10 cellular contexts compared by ENCODE assay signal in the genomic region with DNA sequence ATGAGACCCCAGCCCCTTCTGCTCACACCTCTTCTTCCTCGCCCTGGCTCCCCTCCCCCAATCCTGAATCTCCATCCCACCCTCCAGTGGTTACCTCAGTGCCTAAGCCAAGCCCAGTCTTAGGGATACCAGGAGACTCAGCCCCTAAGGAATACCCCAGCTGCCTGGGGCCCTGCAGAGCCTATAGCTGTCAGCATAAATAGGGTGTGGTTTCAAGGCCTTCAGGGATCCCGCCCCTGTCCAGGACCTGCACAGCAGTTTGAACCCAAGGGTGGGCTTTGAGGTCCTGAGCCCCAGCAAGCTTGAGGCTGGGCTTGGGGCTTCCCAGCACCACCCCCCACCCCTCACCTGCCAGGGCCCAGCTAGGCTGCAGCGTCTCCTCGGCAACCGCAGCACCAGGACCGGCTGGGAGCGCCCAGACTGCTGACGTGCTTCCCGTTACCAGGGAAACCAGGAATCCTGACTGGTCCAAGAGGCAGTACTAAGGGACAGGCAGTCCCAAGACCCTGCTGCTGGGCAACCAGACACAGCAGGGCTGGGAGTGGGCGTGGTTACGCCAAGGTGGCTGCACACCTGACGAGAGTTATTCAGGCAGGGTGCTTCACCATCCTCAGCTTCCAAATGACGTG. TPM values are rescaled to one million over a fixed set of nuclear protein-coding genes. Genes with fewer than 3 reads are reported as not detected.
A peak's percentile ranks its signal among the peaks of the same experiment; 100 is the strongest.
DNase-seq lines count a peak whose midpoint lies in the region; ATAC-seq and TF ChIP-seq lines count a peak whose summit lies in the region.
"Had no signal": no experiment of that assay in that cellular context is flagged by ENCODE, and none has a peak within 500 bp of the region (broad histone marks: within the 10 kb centered on the region; RNA-seq: fewer than 3 reads in every experiment).

No MANE protein-coding gene starts in this region.

- TF ChIP-seq CTCF in brain (conservative IDR thresholded peaks at IDR 0.05) (no peak), upper lobe of right lung (IDR thresholded peaks at IDR 0.05) (no peak)

- H3K36me3 ChIP-seq in upper lobe of right lung: peaks cover 23% of the 10 kb centered on the region

- H3K4me3 ChIP-seq in upper lobe of right lung: no peak overlapping the region

- H3K36me3 Mint-ChIP-seq in activated naive CD4-positive, alpha-beta T cell treated with anti-CD3 and anti-CD28 coated beads, Interleukin-2, amount 50 U/mL, for 24 hours: peaks cover 5% of the 10 kb centered on the region
- peaks cover 46% of the 10 kb centered on the region for H3K36me3 Mint-ChIP-seq in brain
- H3K36me3 Mint-ChIP-seq in activated T-helper 1 cell treated with anti-CD3 and anti-CD28 coated beads, Interleukin-12 subunit alpha, Interleukin-12 subunit beta, Interleukin-2, Interleukin-4 antibody, amounts not matched to agents 30 ng/mL and 10 ng/mL and 1 ng/mL, durations not matched to agents 14 hours and 24 hours and 36 hours (ENCODE audit: low read depth): peaks cover 11% of the 10 kb centered on the region

- H3K27ac ChIP-seq in upper lobe of right lung: no peak overlapping the region
- H3K27ac ChIP-seq: parathyroid adenoma had no signal

- no peaks in the 10 kb centered on the region for H3K4me1 ChIP-seq in upper lobe of right lung
- H3K4me1 ChIP-seq: parathyroid adenoma had no signal

- peaks cover 84% of the 10 kb centered on the region for H3K4me1 Mint-ChIP-seq in activated naive CD4-positive, alpha-beta T cell treated with anti-CD3 and anti-CD28 coated beads, Interleukin-2, amount 50 U/mL, for 24 hours
- H3K4me1 Mint-ChIP-seq in brain: peaks cover 61% of the 10 kb centered on the region
- H3K4me1 Mint-ChIP-seq in activated T-helper 1 cell treated with anti-CD3 and anti-CD28 coated beads, Interleukin-12 subunit alpha, Interleukin-12 subunit beta, Interleukin-2, Interleukin-4 antibody, amounts not matched to agents 30 ng/mL and 10 ng/mL and 1 ng/mL, durations not matched to agents 14 hours and 24 hours and 36 hours (ENCODE audit: low read depth): peaks cover 59% of the 10 kb centered on the region

- no peaks in the 10 kb centered on the region for H3K9me3 Mint-ChIP-seq in activated naive CD4-positive, alpha-beta T cell treated with anti-CD3 and anti-CD28 coated beads, Interleukin-2, amount 50 U/mL, for 24 hours
- H3K9me3 Mint-ChIP-seq in brain: no peaks in the 10 kb centered on the region
- no peaks in the 10 kb centered on the region for H3K9me3 Mint-ChIP-seq in activated T-helper 1 cell treated with anti-CD3 and anti-CD28 coated beads, Interleukin-12 subunit alpha, Interleukin-12 subunit beta, Interleukin-2, Interleukin-4 antibody, amounts not matched to agents 30 ng/mL and 10 ng/mL and 1 ng/mL, durations not matched to agents 14 hours and 24 hours and 36 hours

- intact Hi-C loops in left colon (cut with DNase I, micrococcal nuclease) (no loop called here), upper lobe of right lung (cut with DNase I) (no loop called here)
- intact Hi-C loops in activated T-helper 1 cell treated with anti-CD3 and anti-CD28 coated beads, Interleukin-12 subunit alpha, Interleukin-12 subunit beta, Interleukin-2, Interleukin-4 antibody, amounts not matched to agents 30 ng/mL and 10 ng/mL and 1 ng/mL, durations not matched to agents 14 hours and 24 hours and 36 hours (cut with micrococcal nuclease): no loop called here

- no peaks in the 10 kb centered on the region for H3K27me3 ChIP-seq in upper lobe of right lung

- H3K27ac Mint-ChIP-seq in activated naive CD4-positive, alpha-beta T cell treated with anti-CD3 and anti-CD28 coated beads, Interleukin-2, amount 50 U/mL, for 24 hours: peak overlapping the region; percentile 83
- peak overlapping the region; percentile 85 to 97 (median 94) for H3K27ac Mint-ChIP-seq in brain
- no peak overlapping the region for H3K27ac Mint-ChIP-seq in activated T-helper 1 cell treated with anti-CD3 and anti-CD28 coated beads, Interleukin-12 subunit alpha, Interleukin-12 subunit beta, Interleukin-2, Interleukin-4 antibody, amounts not matched to agents 30 ng/mL and 10 ng/mL and 1 ng/mL, durations not matched to agents 14 hours and 24 hours and 36 hours

- no peak overlapping the region for H3K4me3 Mint-ChIP-seq in activated naive CD4-positive, alpha-beta T cell treated with anti-CD3 and anti-CD28 coated beads, Interleukin-2, amount 50 U/mL, for 24 hours
- peak overlapping the region; percentile 31 to 84 (median 82) for H3K4me3 Mint-ChIP-seq in brain
- no peak overlapping the region for H3K4me3 Mint-ChIP-seq in activated T-helper 1 cell treated with anti-CD3 and anti-CD28 coated beads, Interleukin-12 subunit alpha, Interleukin-12 subunit beta, Interleukin-2, Interleukin-4 antibody, amounts not matched to agents 30 ng/mL and 10 ng/mL and 1 ng/mL, durations not matched to agents 14 hours and 24 hours and 36 hours

- H3K9me3 ChIP-seq in upper lobe of right lung: no peaks in the 10 kb centered on the region

- no peaks in the 10 kb centered on the region for H3K27me3 Mint-ChIP-seq in activated naive CD4-positive, alpha-beta T cell treated with anti-CD3 and anti-CD28 coated beads, Interleukin-2, amount 50 U/mL, for 24 hours
- H3K27me3 Mint-ChIP-seq in brain: no peaks in the 10 kb centered on the region
- H3K27me3 Mint-ChIP-seq in activated T-helper 1 cell treated with anti-CD3 and anti-CD28 coated beads, Interleukin-12 subunit alpha, Interleukin-12 subunit beta, Interleukin-2, Interleukin-4 antibody, amounts not matched to agents 30 ng/mL and 10 ng/mL and 1 ng/mL, durations not matched to agents 14 hours and 24 hours and 36 hours (ENCODE audit: insufficient read depth): no peaks in the 10 kb centered on the region

- ATAC-seq in left colon (peak; percentile 25), upper lobe of right lung (peak; percentile 33), GM19351 (IDR thresholded peaks at IDR 0.05; ENCODE audit: unreplicated experiment) (no peak)

- DNase-seq in activated naive CD4-positive, alpha-beta T cell treated with anti-CD3 and anti-CD28 coated beads, Interleukin-2, amount 50 U/mL, for 16 hours: no peak
- DNase-seq in left colon (no peak), upper lobe of right lung (no peak), NCI-H1694 (lab: John Stamatoyannopoulos, UW) (no peak)
- DNase-seq in activated T-helper 1 cell treated with anti-CD3 and anti-CD28 coated beads, Interleukin-12 subunit alpha, Interleukin-12 subunit beta, Interleukin-2, Interleukin-4 antibody, amounts not matched to agents 30 ng/mL and 10 ng/mL and 1 ng/mL, durations not matched to agents 14 hours and 24 hours and 36 hours (ENCODE audit: low spot score): no peak
- DNase-seq: NCI-H510A treated with DMSO at 0.1 percent for 48 hours had no signal

RNA-seq across cellular contexts. Expression of gene APBB1, which starts 13.7 kb away (rescaled TPM):
- 200 TPM for polyA plus RNA-seq in brain (ENCODE audit: insufficient read depth, low read depth, low replicate concordance)
- total RNA-seq in left colon (10 to 100 TPM in 1 of 2 donors, 1 to 10 TPM in 1; 5.2 to 11.2 TPM), upper lobe of right lung (40.9 TPM)
- 16.5 and 16.8 TPM in 2 replicates for total RNA-seq in activated T-helper 1 cell treated with anti-CD3 and anti-CD28 coated beads, Interleukin-12 subunit alpha, Interleukin-12 subunit beta, Interleukin-2, Interleukin-4 antibody, amounts not matched to agents 30 ng/mL and 10 ng/mL and 1 ng/mL, durations not matched to agents 14 hours and 24 hours and 36 hours

RNA-seq across cellular contexts. Expression of gene SMPD1, which starts 14.9 kb away (rescaled TPM):
- polyA plus RNA-seq in brain (ENCODE audit: insufficient read depth, low read depth, low replicate concordance): 47.2 TPM
- 100 to 1,000 TPM in 1 of 2 donors, 10 to 100 TPM in 1; 50.8 to 136 TPM for total RNA-seq in left colon
- 51.9 TPM for total RNA-seq in upper lobe of right lung
- 8.5 and 9.4 TPM in 2 replicates for total RNA-seq in activated T-helper 1 cell treated with anti-CD3 and anti-CD28 coated beads, Interleukin-12 subunit alpha, Interleukin-12 subunit beta, Interleukin-2, Interleukin-4 antibody, amounts not matched to agents 30 ng/mL and 10 ng/mL and 1 ng/mL, durations not matched to agents 14 hours and 24 hours and 36 hours

RNA-seq across cellular contexts. Expression of gene HPX, which starts 35.6 kb away (rescaled TPM):
- 0.61 TPM for polyA plus RNA-seq in brain (ENCODE audit: insufficient read depth, low read depth, low replicate concordance)
- total RNA-seq in left colon (1 to 10 TPM; 2.4 to 2.5 TPM), upper lobe of right lung (1.4 TPM)
- total RNA-seq in activated T-helper 1 cell treated with anti-CD3 and anti-CD28 coated beads, Interleukin-12 subunit alpha, Interleukin-12 subunit beta, Interleukin-2, Interleukin-4 antibody, amounts not matched to agents 30 ng/mL and 10 ng/mL and 1 ng/mL, durations not matched to agents 14 hours and 24 hours and 36 hours: 1.2 TPM in 1 of 2 replicates, not detected in the other

Comparison
In these comparisons a context has a peak if more than half of its experiments do, and no peak if none do; other contexts are left out.
1. H3K4me3 Mint-ChIP-seq: peak in brain (5 of 5); none in activated naive CD4-positive, alpha-beta T cell treated with anti-CD3 and anti-CD28 coated beads, Interleukin-2, amount 50 U/mL, for 24 hours (single experiment) and activated T-helper 1 cell treated with anti-CD3 and anti-CD28 coated beads, Interleukin-12 subunit alpha, Interleukin-12 subunit beta, Interleukin-2, Interleukin-4 antibody, amounts not matched to agents 30 ng/mL and 10 ng/mL and 1 ng/mL, durations not matched to agents 14 hours and 24 hours and 36 hours (single experiment).